7 cellular contexts compared by ENCODE assay signal in genomic region chr22:18077639-18078328, GRCh38. TPM values are rescaled to one million over a fixed set of nuclear protein-coding genes. Genes with fewer than 3 reads are reported as not detected.
DNase-seq lines count a peak whose midpoint lies in the region; ATAC-seq and TF ChIP-seq lines count a peak whose summit lies in the region.

TSS of gene PEX26 (plus strand) at chr22:18077990. CDS start at chr22:18078377, 387 bp downstream.

- under 1% methylated on average over 49 of the region's 50 CpGs for WGBS in hepatocyte (ENCODE audit: low lambda C conversion rate, missing lambda C conversion rate)

- peaks cover 53% of the 10 kb centered on the region for H3K79me2 ChIP-seq in hepatocyte

- H3K9me2 ChIP-seq in hepatocyte (replicated peaks; ENCODE audit: insufficient read depth), result no peaks in the 10 kb centered on the region

- DNase-seq in NCI-H2029 treated with DMSO at 0.1 percent for 48 hours (lab: John Stamatoyannopoulos, UW), result peak; percentile 82
- DNase-seq in T1000 (lab: John Stamatoyannopoulos, UW), result peak; percentile 88
- peak; percentile 98 for DNase-seq in astrocyte of the hippocampus (ENCODE audit: low read depth, low spot score)
- peak; percentile 97 for DNase-seq in hepatocyte (ENCODE audit: low spot score)
- peak; percentile 95 for DNase-seq in retina

- H3K9me3 ChIP-seq in hepatocyte (ENCODE audit: low read depth), result no peaks in the 10 kb centered on the region

- peak within 1 kb of the TSS; percentile 70 for H2AFZ ChIP-seq in hepatocyte

- H3K27me3 ChIP-seq in hepatocyte, result no peaks in the 10 kb centered on the region

- peak; percentile 94 for ATAC-seq in GM18502 (IDR thresholded peaks at IDR 0.05; ENCODE audit: poor library complexity, unreplicated experiment)
- ATAC-seq in HG02943 (IDR thresholded peaks at IDR 0.05; ENCODE audit: low read depth, unreplicated experiment), result peak; percentile 88

- H3K36me3 ChIP-seq in hepatocyte (replicated peaks; ENCODE audit: insufficient read depth, low read depth), result no peaks in the 10 kb centered on the region

- peak within 1 kb of the TSS; percentile 87 for H3K27ac ChIP-seq in hepatocyte

- TF ChIP-seq CTCF in hepatocyte (IDR thresholded peaks at IDR 0.05; ENCODE audit: poor library complexity), result no peak

- peak within 1 kb of the TSS; percentile 69 for H3K4me3 ChIP-seq in hepatocyte

- H4K20me1 ChIP-seq in hepatocyte (ENCODE audit: insufficient read depth, poor library complexity, severe bottlenecking), result no peaks in the 10 kb centered on the region

- peak within 1 kb of the TSS; percentile 95 for H3K4me2 ChIP-seq in hepatocyte

- peaks cover 21% of the 10 kb centered on the region for H3K4me1 ChIP-seq in hepatocyte (ENCODE audit: insufficient read depth)

RNA-seq across cellular contexts. Expression of gene PEX26, which starts in this region (rescaled TPM):
- 27.6 and 30.9 TPM in 2 replicates for total RNA-seq in hepatocyte
- 3.7 and 5.4 TPM in 2 replicates for polyA plus RNA-seq in hepatocyte

Comparison
In these comparisons a context has a peak if more than half of its experiments do, and no peak if none do; other contexts are left out.
1. Peak in every context shown above with its lines: DNase-seq, ATAC-seq, H3K4me3 ChIP-seq and H3K27ac ChIP-seq.